ENCODE assay signal across 9 cellular contexts in the genomic region with DNA sequence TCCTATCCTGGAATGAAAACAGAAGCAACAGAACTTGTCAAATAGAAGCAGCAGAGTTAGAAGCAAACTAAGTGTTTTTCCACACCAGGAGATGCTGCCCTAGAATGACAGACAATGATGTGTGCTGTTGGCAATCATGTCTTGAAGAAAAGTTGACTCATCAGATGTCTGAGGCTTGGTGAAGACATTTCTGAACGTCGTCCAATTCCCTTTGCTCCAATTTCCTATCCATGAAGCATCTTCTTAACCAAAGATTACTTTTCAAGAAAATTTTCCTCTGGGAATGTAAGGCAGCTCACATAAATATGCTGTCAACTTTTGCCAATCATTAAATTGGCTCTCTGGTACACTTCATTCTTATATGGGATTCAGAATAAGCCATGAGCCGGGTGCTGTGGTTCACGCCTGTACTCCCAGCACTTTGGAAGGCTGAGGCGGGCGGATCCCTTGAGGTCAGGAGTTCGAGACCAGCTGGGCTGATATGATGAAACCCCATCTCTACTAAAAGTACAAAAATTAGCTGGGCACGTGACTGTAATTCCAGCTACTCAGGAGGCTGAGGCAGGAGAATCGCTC. TPM values are rescaled to one million over a fixed set of nuclear protein-coding genes. Genes with fewer than 3 reads are reported as not detected.
A peak's percentile ranks its signal among the peaks of the same experiment; 100 is the strongest.
DNase-seq lines count a peak whose midpoint lies in the region; ATAC-seq, FAIRE-seq and TF ChIP-seq lines count a peak whose summit lies in the region.
"Had no signal": no experiment of that assay in that cellular context is flagged by ENCODE, and none has a peak within 500 bp of the region (broad histone marks: within the 10 kb centered on the region; RNA-seq: fewer than 3 reads in every experiment).

No MANE protein-coding gene starts in this region.

- intact Hi-C loops in sciatic nerve (cut with DNase I), result no loop called here

- H3K4me3 ChIP-seq in SJSA1, result no peak overlapping the region
- H3K4me3 ChIP-seq in fibroblast of villous mesenchyme (ENCODE audit: low read depth, low read length), result no peak overlapping the region

- peaks cover 3% of the 10 kb centered on the region; the same call in 1 of the 2 replicates for H3K9me3 ChIP-seq in SJSA1 (replicated peaks)

- no peak for TF ChIP-seq CTCF in fibroblast of villous mesenchyme (IDR thresholded peaks at IDR 0.05; ENCODE audit: insufficient read depth, low read depth, low read length)

- FAIRE-seq in GM19239 (lab: Jason Lieb, UNC), result no peak

- ATAC-seq in sciatic nerve, result peak; percentile 89
- no peak for ATAC-seq in GM19467 (IDR thresholded peaks at IDR 0.05; ENCODE audit: unreplicated experiment)
- no peak for ATAC-seq in GM21447 (IDR thresholded peaks at IDR 0.05; ENCODE audit: unreplicated experiment)
- ATAC-seq: natural killer cell treated with Interleukin-12 subunit alpha and Interleukin-12 subunit beta and Interleukin-15 and Interleukin-18, amount 100 ng/mL, for 72 hours had no signal

- H3K4me1 ChIP-seq in SJSA1 (replicated peaks), result peaks cover 60% of the 10 kb centered on the region

- DNase-seq in ELR (ENCODE audit: low read depth) (peak; percentile 94), SJSA1 (ENCODE audit: low read depth in 1 of 2, low spot score in 2 of 2) (peak in 1 of 2 experiments; percentile 72), fibroblast of villous mesenchyme (ENCODE audit: low read depth) (peak; percentile 87), sciatic nerve (ENCODE audit: low spot score) (no peak), NCI-H2227 treated with DMSO at 0.1 percent for 48 hours (lab: John Stamatoyannopoulos, UW) (no peak), GM19239 (ENCODE audit: insufficient read length, low spot score) (no peak)

- peaks cover 90% of the 10 kb centered on the region for H3K36me3 ChIP-seq in SJSA1

- H3K27ac ChIP-seq in SJSA1, result peak overlapping the region; percentile 63

- no peaks in the 10 kb centered on the region for H3K27me3 ChIP-seq in SJSA1 (replicated peaks)

RNA-seq across cellular contexts. Expression of a gene that starts 34.6 kb away (rescaled TPM):
- 94.0 and 139 TPM in 2 replicates for total RNA-seq in SJSA1 (2014; rRNA removed; shearing (Covaris generic))
- total RNA-seq in fibroblast of villous mesenchyme (60.0 and 62.8 TPM in 2 replicates), sciatic nerve (44.7 TPM)

Comparison
In these comparisons a context has a peak if more than half of its experiments do, and no peak if none do; other contexts are left out.
1. DNase-seq: peak in ELR (single experiment) and fibroblast of villous mesenchyme (single experiment); none in sciatic nerve (single experiment), NCI-H2227 treated with DMSO at 0.1 percent for 48 hours (single experiment) and GM19239 (single experiment).